1 cellular context compared by ENCODE assay signal in genomic region chr6:35719407-35719829, GRCh38.
TF ChIP-seq lines count a peak whose summit lies in the region.

No MANE protein-coding gene starts in this region.

TF ChIP-seq in H1, 55 proteins besides CTCF, POLR2A, EP300 and RAD21:
- TF ChIP-seq ATF3 (IDR thresholded peaks at IDR 0.05; ENCODE audit: insufficient read depth, low read depth, low read length), result no peak
- TF ChIP-seq MAX (IDR thresholded peaks at IDR 0.05), result peak; percentile 62
- TF ChIP-seq GABPA (IDR thresholded peaks at IDR 0.05; ENCODE audit: borderline replicate concordance, insufficient read depth, low read length), result no peak
- peak; percentile 58; the same call in 1 of the 2 replicates for TF ChIP-seq E2F6 (IDR thresholded peaks at IDR 0.05)
TF ChIP-seq in H1: peak in this region for 2.
